7 cellular contexts compared by ENCODE assay signal in genomic region chr2:48114256-48114655, GRCh38.
DNase-seq lines count a peak whose midpoint lies in the region; ATAC-seq and TF ChIP-seq lines count a peak whose summit lies in the region.

No MANE protein-coding gene starts in this region.

- no peaks in the 10 kb centered on the region for H3K9me2 ChIP-seq in MM.1S (replicated peaks; ENCODE audit: insufficient read depth, low read length)

- no peaks in the 10 kb centered on the region for H3K36me3 Mint-ChIP-seq in activated CD8-positive, alpha-beta memory T cell treated with anti-CD3 and anti-CD28 coated beads, Interleukin-2, amount 10 ng/mL, durations not matched to agents 7 days and 5 days

- no peaks in the 10 kb centered on the region for H4K20me1 ChIP-seq in MM.1S (ENCODE audit: insufficient read depth, low read length)

- no peaks in the 10 kb centered on the region for H3K27me3 Mint-ChIP-seq in activated CD8-positive, alpha-beta memory T cell treated with anti-CD3 and anti-CD28 coated beads, Interleukin-2, amount 10 ng/mL, durations not matched to agents 7 days and 5 days

- TF ChIP-seq CTCF in MM.1S (IDR thresholded peaks at IDR 0.05; ENCODE audit: low read length): no peak

- no peaks in the 10 kb centered on the region for H3K9me3 ChIP-seq in MM.1S (replicated peaks; ENCODE audit: insufficient read depth, low read length)

- H3K4me1 ChIP-seq in MM.1S (ENCODE audit: low read length): peaks cover 8% of the 10 kb centered on the region; the same call in 1 of the 2 replicates

- no peaks in the 10 kb centered on the region for H3K79me2 ChIP-seq in MM.1S (ENCODE audit: low read length)

- CTCF ChIA-PET in activated CD8-positive, alpha-beta memory T cell treated with anti-CD3 and anti-CD28 coated beads, Interleukin-2, amount 10 ng/mL, durations not matched to agents 7 days and 5 days (lab: Charles Lee): interaction anchor here (1.0 to 1.5 kb wide), 2 partner anchors 15 to 302 kb away, joined by 3 read pairs; no protein-coding TSS in a partner anchor

- no peaks in the 10 kb centered on the region for H3K9me3 Mint-ChIP-seq in activated CD8-positive, alpha-beta memory T cell treated with anti-CD3 and anti-CD28 coated beads, Interleukin-2, amount 10 ng/mL, durations not matched to agents 7 days and 5 days (ENCODE audit: low read depth)

- DNase-seq in activated CD8-positive, alpha-beta memory T cell treated with anti-CD3 and anti-CD28 coated beads, Interleukin-2, amount 10 ng/mL, durations not matched to agents 7 days and 5 days: peak; percentile 78
- DNase-seq in kidney tubule cell (ENCODE audit: low spot score) (peak; percentile 81), medulla oblongata (ENCODE audit: extremely low spot score) (no peak), MM.1S (no peak), cardiac septum (ENCODE audit: low spot score) (no peak)

- H3K27ac Mint-ChIP-seq in activated CD8-positive, alpha-beta memory T cell treated with anti-CD3 and anti-CD28 coated beads, Interleukin-2, amount 10 ng/mL, durations not matched to agents 7 days and 5 days: no peak overlapping the region

- no peak overlapping the region for H3K9ac ChIP-seq in MM.1S (ENCODE audit: low read length)

- H3K4me2 ChIP-seq in MM.1S (ENCODE audit: low read depth, low read length): no peak overlapping the region

- H2AFZ ChIP-seq in MM.1S (ENCODE audit: low read length): no peak overlapping the region

- H3F3A ChIP-seq in MM.1S (ENCODE audit: insufficient read depth, low read length): no peaks in the 10 kb centered on the region

- no peaks in the 10 kb centered on the region for H3K27me3 ChIP-seq in MM.1S (replicated peaks; ENCODE audit: insufficient read depth, low read length)

- intact Hi-C loops in cardiac septum (cut with DNase I): no loop called here

- H3K36me3 ChIP-seq in MM.1S (replicated peaks; ENCODE audit: insufficient read depth, low read length): no peaks in the 10 kb centered on the region

- H3K4me1 Mint-ChIP-seq in activated CD8-positive, alpha-beta memory T cell treated with anti-CD3 and anti-CD28 coated beads, Interleukin-2, amount 10 ng/mL, durations not matched to agents 7 days and 5 days: peaks cover 33% of the 10 kb centered on the region

- ATAC-seq in GM18907 (IDR thresholded peaks at IDR 0.05; ENCODE audit: unreplicated experiment): peak; percentile 62
- ATAC-seq in HG03460 (IDR thresholded peaks at IDR 0.05; ENCODE audit: unreplicated experiment): peak; percentile 50
- ATAC-seq in activated CD8-positive, alpha-beta memory T cell treated with anti-CD3 and anti-CD28 coated beads, Interleukin-2, amount 10 ng/mL, durations not matched to agents 7 days and 5 days: peak; percentile 45

- H3K4me3 Mint-ChIP-seq in activated CD8-positive, alpha-beta memory T cell treated with anti-CD3 and anti-CD28 coated beads, Interleukin-2, amount 10 ng/mL, durations not matched to agents 7 days and 5 days: no peak overlapping the region

- H3K27ac ChIP-seq in MM.1S (ENCODE audit: low read length): no peak overlapping the region

- no peak overlapping the region for H3K4me3 ChIP-seq in MM.1S (ENCODE audit: low read length)

Comparison
In these comparisons a context has a peak if more than half of its experiments do, and no peak if none do; other contexts are left out.
1. DNase-seq: peak in activated CD8-positive, alpha-beta memory T cell treated with anti-CD3 and anti-CD28 coated beads, Interleukin-2, amount 10 ng/mL, durations not matched to agents 7 days and 5 days (single experiment) and kidney tubule cell (single experiment); none in medulla oblongata (single experiment), MM.1S (single experiment) and cardiac septum (single experiment).
2. Peak in every context shown above with its lines, with median percentiles within 50 percentile points of each other: ATAC-seq.